ENCODE assay signal across 8 cellular contexts in genomic region chr19:12806242-12807131, GRCh38. TPM values are rescaled to one million over a fixed set of nuclear protein-coding genes. Genes with fewer than 3 reads are reported as not detected.
A peak's percentile ranks its signal among the peaks of the same experiment; 100 is the strongest.
DNase-seq lines count a peak whose midpoint lies in the region; ATAC-seq and TF ChIP-seq lines count a peak whose summit lies in the region.

Gene RNASEH2A, plus strand, starts transcription at chr19:12806584. Its CDS starts 90 bp downstream, at chr19:12806674.

- peaks cover 3% of the 10 kb centered on the region for H3K36me3 Mint-ChIP-seq in progenitor cell of endocrine pancreas (ENCODE audit: insufficient read depth)

- peak within 1 kb of the TSS; percentile 93 for H3K27ac Mint-ChIP-seq in progenitor cell of endocrine pancreas

- no peak for TF ChIP-seq CTCF in progenitor cell of endocrine pancreas (IDR thresholded peaks at IDR 0.05; ENCODE audit: unreplicated experiment)

- H3K4me3 ChIP-seq in urinary bladder (ENCODE audit: low read depth, low read length) = peak within 1 kb of the TSS; percentile 57

- intact Hi-C loops in left cardiac atrium (cut with DNase I) = no loop called here

- peak within 1 kb of the TSS; percentile 61 for H3K27ac ChIP-seq in urinary bladder (ENCODE audit: low read depth)

- DNase-seq in GM03348 (ENCODE audit: low spot score) (peak; percentile 97), NCI-H1417 (lab: John Stamatoyannopoulos, UW) (peak; percentile 86 to 94 (median 94)), T-helper 1 cell (peak; percentile 67 to 91 (median 78)), amniotic stem cell (lab: John Stamatoyannopoulos, UW) (peak; percentile 58), left cardiac atrium (peak; percentile 94), progenitor cell of endocrine pancreas (ENCODE audit: low spot score, unreplicated experiment) (peak; percentile 75)

- WGBS in urinary bladder = 4% methylated on average over 68 of the region's 68 CpGs

- ATAC-seq in HG02610 (IDR thresholded peaks at IDR 0.05; ENCODE audit: unreplicated experiment) = peak; percentile 75
- ATAC-seq in left cardiac atrium = peak; percentile 90

- no peaks in the 10 kb centered on the region for H3K9me3 Mint-ChIP-seq in progenitor cell of endocrine pancreas (ENCODE audit: low read depth)

- H3K27me3 Mint-ChIP-seq in progenitor cell of endocrine pancreas = peaks cover 3% of the 10 kb centered on the region

- no peaks in the 10 kb centered on the region for H3K36me3 ChIP-seq in urinary bladder (ENCODE audit: insufficient read depth)

- H3K4me1 Mint-ChIP-seq in progenitor cell of endocrine pancreas (ENCODE audit: low read depth) = peaks cover 17% of the 10 kb centered on the region

- H3K4me3 Mint-ChIP-seq in progenitor cell of endocrine pancreas (ENCODE audit: low read depth) = peak within 1 kb of the TSS; percentile 94

- H3K4me1 ChIP-seq in urinary bladder (ENCODE audit: insufficient read depth) = no peaks in the 10 kb centered on the region

RNA-seq across cellular contexts. Expression of gene RNASEH2A, which starts in this region (rescaled TPM):
- 1 to 10 TPM; 5.6 to 8.1 TPM for total RNA-seq in left cardiac atrium
- total RNA-seq in progenitor cell of endocrine pancreas = 32.8 and 37.4 TPM in 2 replicates
- total RNA-seq in urinary bladder = 9.5 TPM
- 12.8 TPM for polyA plus RNA-seq in urinary bladder

Comparison
In these comparisons a context has a peak if more than half of its experiments do, and no peak if none do; other contexts are left out.
1. Peak in every context shown above with its lines: DNase-seq, ATAC-seq, H3K4me3 ChIP-seq and H3K27ac ChIP-seq.